Comparison of ENCODE assay signal across 7 cellular contexts in the genomic region with DNA sequence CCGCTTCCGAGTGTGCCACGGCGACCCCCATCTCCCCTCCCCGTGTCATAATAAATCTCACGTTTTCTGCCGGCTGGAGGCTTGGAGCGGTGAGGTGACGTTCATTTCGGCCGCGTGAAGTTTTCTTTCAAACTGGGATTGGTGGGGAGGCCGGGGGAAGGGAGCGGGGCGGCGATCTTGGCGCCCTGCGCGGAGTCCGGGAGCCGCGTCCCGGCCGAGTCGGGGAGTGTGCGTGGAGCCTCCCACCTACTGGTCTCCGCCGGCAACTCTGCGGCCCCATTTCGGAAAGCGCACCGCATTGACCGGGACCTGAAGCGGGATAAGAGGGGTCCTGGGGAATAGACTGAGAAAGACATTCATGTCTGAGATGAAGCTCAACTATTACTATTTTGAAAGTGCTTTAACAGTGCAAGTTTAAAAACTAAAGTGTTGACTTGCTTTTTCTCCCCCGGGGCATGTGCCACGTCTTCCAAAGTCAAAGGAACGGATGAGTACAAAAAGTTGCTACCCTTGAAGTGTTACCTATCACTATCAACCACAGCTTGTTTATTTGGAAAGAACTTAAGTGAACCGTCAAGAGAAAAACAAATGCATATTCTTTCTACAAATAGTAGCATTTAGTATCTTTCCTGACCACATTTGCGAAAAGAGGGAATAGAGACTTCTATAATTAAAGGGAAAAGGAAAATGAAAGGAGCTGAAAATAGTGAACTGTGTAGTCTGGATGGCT. TPM values are rescaled to one million over a fixed set of nuclear protein-coding genes. Genes with fewer than 3 reads are reported as not detected.
A peak's percentile ranks its signal among the peaks of the same experiment; 100 is the strongest.
DNase-seq lines count a peak whose midpoint lies in the region; ATAC-seq and TF ChIP-seq lines count a peak whose summit lies in the region.

No MANE protein-coding gene starts in this region.

- H3K9ac ChIP-seq in HUES48 (ENCODE audit: low read depth, low read length) (peak overlapping the region; percentile 61), SU-DHL-6 (ENCODE audit: low read length) (peak overlapping the region; percentile 90)

- H3K4me2 ChIP-seq in SU-DHL-6 (ENCODE audit: low read depth, low read length, poor library complexity, severe bottlenecking), result peak overlapping the region; percentile 96

- ATAC-seq in GM21423 (IDR thresholded peaks at IDR 0.05; ENCODE audit: unreplicated experiment) (peak; percentile 16), left lobe of liver (peak; percentile 78)

- H3F3A ChIP-seq in SU-DHL-6 (ENCODE audit: insufficient read depth), result peaks cover 46% of the 10 kb centered on the region

- DNase-seq in GM04504 (ENCODE audit: low read depth) (peak; percentile 53), cortex of kidney (lab: John Stamatoyannopoulos, UW) (peak; percentile 8), left lobe of liver (ENCODE audit: low spot score) (peak; percentile 74)
- peak; percentile 13 to 18 for DNase-seq in stimulated activated CD4-positive, alpha-beta T cell treated with anti-CD3 and anti-CD28 coated beads, Interleukin-4, amount 100 ng/mL, for 4 hours

- H3K27me3 ChIP-seq in HUES48 (ENCODE audit: control insufficient read depth, insufficient read depth, low read length) (peaks cover 7% of the 10 kb centered on the region; the same call in 1 of the 2 replicates), SU-DHL-6 (ENCODE audit: low read length) (no peaks in the 10 kb centered on the region)

- peaks cover 68% of the 10 kb centered on the region for H3K79me2 ChIP-seq in SU-DHL-6 (ENCODE audit: insufficient read depth, low read length)

- H3K36me3 ChIP-seq in HUES48 (ENCODE audit: control insufficient read depth, insufficient read depth, low read length) (no peaks in the 10 kb centered on the region), SU-DHL-6 (ENCODE audit: low read length) (peaks cover 8% of the 10 kb centered on the region; the same call in 1 of the 2 replicates)

- H3K9me3 ChIP-seq in HUES48 (ENCODE audit: control insufficient read depth, insufficient read depth, low read length) (no peaks in the 10 kb centered on the region), SU-DHL-6 (ENCODE audit: insufficient read depth, low read length) (no peaks in the 10 kb centered on the region)

- no peaks in the 10 kb centered on the region for H4K20me1 ChIP-seq in SU-DHL-6 (ENCODE audit: low read depth, low read length)

- H3K4me3 ChIP-seq in HUES48 (ENCODE audit: low read depth, low read length) (peak overlapping the region; percentile 84), SU-DHL-6 (ENCODE audit: insufficient read depth, low read length, poor library complexity, severe bottlenecking) (peak overlapping the region; percentile 70)

- H3K4me1 ChIP-seq in HUES48 (ENCODE audit: control insufficient read depth, insufficient read depth, low read length), result peaks cover 26% of the 10 kb centered on the region

- H3K27ac ChIP-seq in HUES48 (ENCODE audit: low read depth, low read length) (peak overlapping the region; percentile 60), SU-DHL-6 (ENCODE audit: low read depth, low read length) (peak overlapping the region; percentile 89)

- no peaks in the 10 kb centered on the region for H3K9me2 ChIP-seq in SU-DHL-6 (replicated peaks; ENCODE audit: insufficient read depth, low read length)

- H2AFZ ChIP-seq in SU-DHL-6 (ENCODE audit: low read depth, low read length, severe bottlenecking), result peak overlapping the region; percentile 22

- TF ChIP-seq CTCF in SU-DHL-6 (IDR thresholded peaks at IDR 0.05; ENCODE audit: insufficient read depth, low read length, poor library complexity, severe bottlenecking), result no peak

RNA-seq across cellular contexts. Expression of gene IKZF2, which starts 0.8 kb away (rescaled TPM):
- total RNA-seq in left lobe of liver, result 1.8 TPM

Comparison
In these comparisons a context has a peak if more than half of its experiments do, and no peak if none do; other contexts are left out.
1. Peak in every context shown above with its lines: DNase-seq, ATAC-seq, H3K4me3 ChIP-seq and H3K27ac ChIP-seq.
2. DNase-seq: peak in every context shown above with its lines; median percentile 74 in left lobe of liver; 53 in GM04504; 16 in stimulated activated CD4-positive, alpha-beta T cell treated with anti-CD3 and anti-CD28 coated beads, Interleukin-4, amount 100 ng/mL, for 4 hours; 8 in cortex of kidney.